In genomic region chr9:37897665-37898064, GRCh38 we compare ENCODE assay signal across 18 cellular contexts. TPM values are rescaled to one million over a fixed set of nuclear protein-coding genes. Genes with fewer than 3 reads are reported as not detected.
DNase-seq lines count a peak whose midpoint lies in the region; ATAC-seq, FAIRE-seq and TF ChIP-seq lines count a peak whose summit lies in the region.
"Had no signal": no experiment of that assay in that cellular context is flagged by ENCODE, and none has a peak within 500 bp of the region (broad histone marks: within the 10 kb centered on the region; RNA-seq: fewer than 3 reads in every experiment).

No MANE protein-coding gene starts in this region.

- peaks cover 78% of the 10 kb centered on the region for H3K79me2 ChIP-seq in MM.1S (ENCODE audit: low read length)

- no peaks in the 10 kb centered on the region for H3F3A ChIP-seq in MM.1S (ENCODE audit: insufficient read depth, low read length)

- DNase-seq in GM13977 (ENCODE audit: low spot score) (peak; percentile 2), MM.1S (no peak), bronchial epithelial cell (ENCODE audit: low read depth) (peak; percentile 80), kidney tubule cell (ENCODE audit: low spot score) (peak; percentile 37), NCI-H446 (lab: John Stamatoyannopoulos, UW) (no peak), NOMO-1 (lab: John Stamatoyannopoulos, UW; ENCODE audit: unreplicated experiment in 2 of 2) (no peak), RPMI8226 (no peak)
- DNase-seq: H9, KBM-7, NCI-H1105, NCI-H1694 treated with DMSO at 0.1 percent for 48 hours, NCI-H446 treated with DMSO at 0.1 percent for 48 hours, NCI-H82, SIG-M5 had no signal

- H3K9me2 ChIP-seq in MM.1S (replicated peaks; ENCODE audit: insufficient read depth, low read length) = no peaks in the 10 kb centered on the region

- H3K4me2 ChIP-seq in MM.1S (ENCODE audit: low read depth, low read length) = no peak overlapping the region
- H3K4me2 ChIP-seq: BLaER1 treated with 17β-estradiol and CSF1 and Interleukin-3, amounts not matched to agents 10 nM and 100 nM had no signal

- H3K36me3 ChIP-seq in MM.1S (replicated peaks; ENCODE audit: insufficient read depth, low read length) (peaks cover 12% of the 10 kb centered on the region; the same call in 1 of the 2 replicates), bronchial epithelial cell (ENCODE audit: control insufficient read depth, insufficient read depth, low read length) (peaks cover 10% of the 10 kb centered on the region)

- ATAC-seq in GM21447 (IDR thresholded peaks at IDR 0.05; ENCODE audit: unreplicated experiment) = no peak

- TF ChIP-seq CTCF in GM13977 (IDR thresholded peaks at IDR 0.05; ENCODE audit: extremely low read depth, insufficient read depth, missing control alignments) (no peak), MM.1S (IDR thresholded peaks at IDR 0.05; ENCODE audit: low read length) (no peak), bronchial epithelial cell (IDR thresholded peaks at IDR 0.05; ENCODE audit: insufficient read depth, low read length, severe bottlenecking) (no peak)

- H3K9me3 ChIP-seq in MM.1S (replicated peaks; ENCODE audit: insufficient read depth, low read length) = no peaks in the 10 kb centered on the region

- in situ Hi-C loops in GM13977 (cut with MboI; ENCODE audit: low pct_unique_long_range_greater_than_20kb, low sequenced_read_pairs, unreplicated experiment) = no loop called here

- peaks cover 22% of the 10 kb centered on the region for H3K4me1 ChIP-seq in MM.1S (ENCODE audit: low read length)

- no peak overlapping the region for H3K9ac ChIP-seq in MM.1S (ENCODE audit: low read length)
- H3K9ac ChIP-seq: BLaER1 treated with 17β-estradiol and CSF1 and Interleukin-3, amounts not matched to agents 10 nM and 100 nM had no signal

- FAIRE-seq in bronchial epithelial cell (lab: Jason Lieb, UNC) = no peak
- FAIRE-seq: GM18507, RCC 7860 had no signal

- no peaks in the 10 kb centered on the region for H4K20me1 ChIP-seq in MM.1S (ENCODE audit: insufficient read depth, low read length)

- H3K27me3 ChIP-seq in MM.1S (replicated peaks; ENCODE audit: insufficient read depth, low read length) = no peaks in the 10 kb centered on the region
- no peaks in the 10 kb centered on the region for H3K27me3 ChIP-seq in bronchial epithelial cell (ENCODE audit: control insufficient read depth, insufficient read depth, low read length)
- H3K27me3 ChIP-seq: BLaER1 treated with 17β-estradiol and CSF1 and Interleukin-3, amounts not matched to agents 10 nM and 100 nM had no signal

- no peak overlapping the region for H2AFZ ChIP-seq in MM.1S (ENCODE audit: low read length)

- no peak overlapping the region for H3K4me3 ChIP-seq in MM.1S (ENCODE audit: low read length)
- H3K4me3 ChIP-seq in bronchial epithelial cell (ENCODE audit: low read depth, low read length) = no peak overlapping the region
- H3K4me3 ChIP-seq: BLaER1 treated with 17β-estradiol and CSF1 and Interleukin-3, amounts not matched to agents 10 nM and 100 nM had no signal

- H3K27ac ChIP-seq in MM.1S (ENCODE audit: low read length) = 0 out of 2 replicates have a peak overlapping the region, but pooled peaks have one; percentile 17
- H3K27ac ChIP-seq: BLaER1 treated with 17β-estradiol and CSF1 and Interleukin-3, amounts not matched to agents 10 nM and 100 nM had no signal

RNA-seq across cellular contexts. Expression of gene SLC25A51, which starts 6.3 kb away (rescaled TPM):
- 63.7 and 99.2 TPM in 2 replicates for total RNA-seq in bronchial epithelial cell

Comparison
In these comparisons a context has a peak if more than half of its experiments do, and no peak if none do; other contexts are left out.
1. DNase-seq: peak in GM13977 (single experiment), bronchial epithelial cell (single experiment) and kidney tubule cell (single experiment); none in MM.1S (single experiment), NCI-H446 (0 of 2), NOMO-1 (0 of 2) and RPMI8226 (single experiment).